Comparison of ENCODE assay signal across 8 cellular contexts in genomic region chr6:149496597-149496996, GRCh38. TPM values are rescaled to one million over a fixed set of nuclear protein-coding genes. Genes with fewer than 3 reads are reported as not detected.
DNase-seq lines count a peak whose midpoint lies in the region; ATAC-seq, FAIRE-seq and TF ChIP-seq lines count a peak whose summit lies in the region.
"Not testable (repeated sequence)": the region's sequence is repeated elsewhere in the genome, so short reads cannot be mapped to it uniquely, and the experiment has no call there.

No MANE protein-coding gene starts in this region.

- H3K27ac ChIP-seq in A549 (peak overlapping the region in 1 of 2 experiments; percentile 40; a peak in 1 of 6 replicates), mucosa of rectum (ENCODE audit: low read depth in 2 of 2, low read length in 2 of 2) (peak overlapping the region; percentile 11 to 45)

- FAIRE-seq in A549 (lab: Jason Lieb, UNC): not testable (repeated sequence)
- FAIRE-seq in GM18507 (lab: Jason Lieb, UNC): peak; percentile 24

- TF ChIP-seq CTCF in A549 (IDR thresholded peaks at IDR 0.05); epithelial cell of esophagus (IDR thresholded peaks at IDR 0.05; ENCODE audit: insufficient read depth, low read depth, low read length, missing control alignments): not testable (repeated sequence)

- H3K4me3 ChIP-seq in A549; epithelial cell of esophagus (ENCODE audit: low read length); mucosa of rectum (ENCODE audit: low read length in 2 of 2): not testable (repeated sequence)

- not testable (repeated sequence) for TF ChIP-seq RAD21 in A549 (conservative IDR thresholded peaks at IDR 0.05 in 1 of 2, IDR thresholded peaks at IDR 0.05 in 1 of 2)

- not testable (repeated sequence) for TF ChIP-seq POLR2A in A549 (IDR thresholded peaks at IDR 0.05; ENCODE audit: low read length)

- H3K9me3 ChIP-seq in A549; mucosa of rectum (ENCODE audit: control insufficient read depth in 2 of 2, low read length in 2 of 2): not testable (repeated sequence)

- H3K4me3 Mint-ChIP-seq in T-helper 2 cell treated with Interferon-gamma antibody and Interleukin-4, amounts not matched to agents 5 μg/mL and 100 μg/mL, for 36 hours: not testable (repeated sequence)
- peak overlapping the region; percentile 22 for H3K4me3 Mint-ChIP-seq in activated naive CD4-positive, alpha-beta T cell treated with anti-CD3 and anti-CD28 coated beads for 36 hours

- H3K4me2 ChIP-seq in A549: peak overlapping the region; percentile 35

- H3K9ac ChIP-seq in mucosa of rectum (ENCODE audit: low read depth in 1 of 2, low read length in 2 of 2): not testable (repeated sequence)

- 21% methylated on average over 5 of the region's 6 CpGs for WGBS in A549 (ENCODE audit: missing lambda C conversion rate)

- ATAC-seq in A549 (peak; percentile 70 to 82; a peak in 5 of 6 replicates), GM21619 (IDR thresholded peaks at IDR 0.05; ENCODE audit: unreplicated experiment) (peak; percentile 44), HG03432 (IDR thresholded peaks at IDR 0.05; ENCODE audit: unreplicated experiment) (peak; percentile 62)

- H3K4me1 Mint-ChIP-seq in T-helper 2 cell treated with Interferon-gamma antibody and Interleukin-4, amounts not matched to agents 5 μg/mL and 100 μg/mL, for 36 hours (ENCODE audit: low read depth): peaks cover 45% of the 10 kb centered on the region
- H3K4me1 Mint-ChIP-seq in activated naive CD4-positive, alpha-beta T cell treated with anti-CD3 and anti-CD28 coated beads for 36 hours (ENCODE audit: low read depth): peaks cover 82% of the 10 kb centered on the region

- H3K27me3 Mint-ChIP-seq in T-helper 2 cell treated with Interferon-gamma antibody and Interleukin-4, amounts not matched to agents 5 μg/mL and 100 μg/mL, for 36 hours (ENCODE audit: low read depth); activated naive CD4-positive, alpha-beta T cell treated with anti-CD3 and anti-CD28 coated beads for 36 hours (ENCODE audit: low read depth): not testable (repeated sequence)

- H3K4me1 ChIP-seq in A549: peaks cover 14% of the 10 kb centered on the region
- H3K4me1 ChIP-seq in mucosa of rectum (ENCODE audit: control insufficient read depth in 2 of 2, insufficient read depth in 2 of 2, low read length in 2 of 2): peaks cover 4 to 23% of the 10 kb centered on the region in 2 donors

- POLR2A ChIA-PET in A549 (lab: Yijun Ruan, JAX): not testable (repeated sequence)

- not testable (repeated sequence) for H3K36me3 ChIP-seq in mucosa of rectum (ENCODE audit: control insufficient read depth in 2 of 2, insufficient read depth in 2 of 2, low read length in 2 of 2)

- not testable (repeated sequence) for TF ChIP-seq EP300 in A549 (IDR thresholded peaks at IDR 0.05)

- not testable (repeated sequence) for H3K9me3 Mint-ChIP-seq in T-helper 2 cell treated with Interferon-gamma antibody and Interleukin-4, amounts not matched to agents 5 μg/mL and 100 μg/mL, for 36 hours; activated naive CD4-positive, alpha-beta T cell treated with anti-CD3 and anti-CD28 coated beads for 36 hours

- not testable (repeated sequence) for H3K36me3 Mint-ChIP-seq in T-helper 2 cell treated with Interferon-gamma antibody and Interleukin-4, amounts not matched to agents 5 μg/mL and 100 μg/mL, for 36 hours (ENCODE audit: low read depth)
- peaks cover 12% of the 10 kb centered on the region for H3K36me3 Mint-ChIP-seq in activated naive CD4-positive, alpha-beta T cell treated with anti-CD3 and anti-CD28 coated beads for 36 hours (ENCODE audit: low read depth)

- DNase-seq in A549 (ENCODE audit: low read depth in 1 of 2, low spot score in 1 of 2) (peak; percentile 10 to 53), epithelial cell of esophagus (ENCODE audit: low read depth) (peak; percentile 60)
- not testable (repeated sequence) for DNase-seq in GM18507 (ENCODE audit: extremely low spot score, insufficient read length, low read depth); T-helper 2 cell treated with Interferon-gamma antibody and Interleukin-4, amounts not matched to agents 5 μg/mL and 100 μg/mL, for 36 hours (ENCODE audit: low spot score)
- peak; percentile 65 for DNase-seq in activated naive CD4-positive, alpha-beta T cell treated with anti-CD3 and anti-CD28 coated beads for 36 hours

- H3K27ac Mint-ChIP-seq in T-helper 2 cell treated with Interferon-gamma antibody and Interleukin-4, amounts not matched to agents 5 μg/mL and 100 μg/mL, for 36 hours: peak overlapping the region; percentile 85
- peak overlapping the region; percentile 91 for H3K27ac Mint-ChIP-seq in activated naive CD4-positive, alpha-beta T cell treated with anti-CD3 and anti-CD28 coated beads for 36 hours

- CTCF ChIA-PET in A549 (lab: Yijun Ruan, JAX): not testable (repeated sequence)
- CTCF ChIA-PET in activated naive CD4-positive, alpha-beta T cell treated with anti-CD3 and anti-CD28 coated beads for 36 hours (lab: Charles Lee): interaction anchor here (0.7 to 4.4 kb wide), 4 partner anchors 12 to 919 kb away, joined by 3 to 31 read pairs (median 12); no protein-coding TSS in a partner anchor

- intact Hi-C loops in activated naive CD4-positive, alpha-beta T cell treated with anti-CD3 and anti-CD28 coated beads for 36 hours (cut with micrococcal nuclease): loop anchor here (1.0 kb wide), 1 partner anchor 20 kb away; no protein-coding TSS in a partner anchor

- H3K27me3 ChIP-seq in mucosa of rectum (ENCODE audit: control insufficient read depth in 2 of 2, insufficient read depth in 2 of 2, low read length in 2 of 2): not testable (repeated sequence)

TF ChIP-seq in A549, 52 proteins besides CTCF, POLR2A, EP300 and RAD21:
- TF ChIP-seq JUNB (IDR thresholded peaks at IDR 0.05) (peak; percentile 26; the same call in 1 of the 2 replicates), FOSL2 (CRISPR knock-in tag; IDR thresholded peaks at IDR 0.05) (peak; percentile 47), MAX (IDR thresholded peaks at IDR 0.05) (0 out of 2 replicates have a peak, but pooled peaks have one; percentile 15)
- not testable (repeated sequence) for TF ChIP-seq FOSL2 (IDR thresholded peaks at IDR 0.05)

RNA-seq across cellular contexts. Expression of gene ZC3H12D, which starts 11.8 kb away (rescaled TPM):
- polyA plus RNA-seq in A549 (2011; rRNA removed): 0.04 and 0.12 TPM in 2 replicates
- polyA plus RNA-seq in A549 (2012; cell fraction: cytosol; rRNA removed): 0.04 TPM in 2 replicates
- 0.20 and 0.24 TPM in 2 replicates for polyA plus RNA-seq in A549 (2012; cell fraction: nucleus; rRNA removed)
- polyA plus RNA-seq in A549 (2017; fragmentation: RNase III; extraction: RNeasy Plus Mini Kit Qiagen cat#74134 plus additional on column Dnase treatment): 0.04 to 0.05 TPM (median 0.04 TPM) in 3 replicates
- 0.04 TPM in 1 of 2 replicates, not detected in the other for polyA minus RNA-seq in A549 (2011; rRNA and poly(A)+ RNA removed)
- total RNA-seq in activated naive CD4-positive, alpha-beta T cell treated with anti-CD3 and anti-CD28 coated beads for 36 hours: 10 to 100 TPM; 75.8 to 82.7 TPM

RNA-seq across cellular contexts. Expression of gene PPIL4, which starts 49.2 kb away (rescaled TPM):
- polyA plus RNA-seq in A549 (2011; rRNA removed): 8.9 and 12.1 TPM in 2 replicates
- polyA plus RNA-seq in A549 (2012; cell fraction: cytosol; rRNA removed): 1.6 and 2.0 TPM in 2 replicates
- 0.92 and 1.7 TPM in 2 replicates for polyA plus RNA-seq in A549 (2012; cell fraction: nucleus; rRNA removed)
- 16.5 to 18.2 TPM (median 17.2 TPM) in 3 replicates for polyA plus RNA-seq in A549 (2017; fragmentation: RNase III; extraction: RNeasy Plus Mini Kit Qiagen cat#74134 plus additional on column Dnase treatment)
- 2.5 and 2.7 TPM in 2 replicates for polyA minus RNA-seq in A549 (2011; rRNA and poly(A)+ RNA removed)
- 10 to 100 TPM; 25.8 to 26.2 TPM for total RNA-seq in activated naive CD4-positive, alpha-beta T cell treated with anti-CD3 and anti-CD28 coated beads for 36 hours
